Comparison of ENCODE assay signal across 17 cellular contexts in the genomic region with DNA sequence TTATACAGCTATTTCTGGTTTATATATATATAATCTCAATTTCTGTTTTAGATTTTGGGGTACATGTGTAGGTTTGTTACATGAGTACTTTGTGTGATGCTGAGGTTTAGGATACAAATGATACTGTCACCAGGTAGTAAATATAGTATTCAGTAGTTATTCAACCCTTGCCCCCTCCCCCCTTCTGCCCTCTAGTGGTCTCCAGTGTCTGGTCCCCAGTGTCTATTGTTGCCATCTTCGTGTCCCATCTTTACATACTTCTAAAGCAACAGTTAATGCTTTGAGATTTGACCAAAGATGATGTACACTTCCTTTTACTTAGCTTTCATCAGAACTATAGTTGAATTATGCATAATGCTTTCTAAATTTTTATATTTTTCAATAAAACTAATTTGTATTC.
DNase-seq lines count a peak whose midpoint lies in the region; ATAC-seq and TF ChIP-seq lines count a peak whose summit lies in the region.
"Had no signal": no experiment of that assay in that cellular context is flagged by ENCODE, and none has a peak within 500 bp of the region (broad histone marks: within the 10 kb centered on the region; RNA-seq: fewer than 3 reads in every experiment).

No MANE protein-coding gene starts in this region.

- H3K27ac ChIP-seq in mammary epithelial cell (ENCODE audit: insufficient read depth, low read depth, low read length) (no peak overlapping the region), suprapubic skin (no peak overlapping the region)
- H3K27ac ChIP-seq: gastroesophageal sphincter, upper lobe of left lung had no signal

- H3K36me3 Mint-ChIP-seq in MCF 10A (ENCODE audit: insufficient read depth, unreplicated experiment) (no peaks in the 10 kb centered on the region), chondrocyte (ENCODE audit: low read depth) (no peaks in the 10 kb centered on the region), type B pancreatic cell (no peaks in the 10 kb centered on the region)
- H3K36me3 Mint-ChIP-seq: activated CD4-positive, alpha-beta memory T cell treated with anti-CD3 and anti-CD28 coated beads for 36 hours; IgD-negative memory B cell; stimulated activated naive B cell treated with anti-CD40 and anti-IgM and Interleukin-4, amounts not matched to agents 10 μg/mL and 1 μg/mL and 100 μg/mL, for 72 hours had no signal

- no peak overlapping the region for H3K27ac Mint-ChIP-seq in MCF 10A (ENCODE audit: low read depth, unreplicated experiment)
- H3K27ac Mint-ChIP-seq in chondrocyte (ENCODE audit: unreplicated experiment), result no peak overlapping the region
- no peak overlapping the region for H3K27ac Mint-ChIP-seq in type B pancreatic cell
- H3K27ac Mint-ChIP-seq: activated CD4-positive, alpha-beta memory T cell treated with anti-CD3 and anti-CD28 coated beads for 36 hours; IgD-negative memory B cell; mesothelial cell of epicardium; stimulated activated naive B cell treated with anti-CD40 and anti-IgM and Interleukin-4, amounts not matched to agents 10 μg/mL and 1 μg/mL and 100 μg/mL, for 72 hours had no signal

- no peak for TF ChIP-seq EP300 in suprapubic skin (IDR thresholded peaks at IDR 0.05)

- no peaks in the 10 kb centered on the region for H3K36me3 ChIP-seq in mammary epithelial cell (ENCODE audit: insufficient read depth, low read length)
- no peaks in the 10 kb centered on the region for H3K36me3 ChIP-seq in suprapubic skin
- H3K36me3 ChIP-seq: gastroesophageal sphincter, upper lobe of left lung had no signal

- intact Hi-C loops in MCF 10A (cut with micrococcal nuclease), result no loop called here
- intact Hi-C loops in mammary epithelial cell (cut with micrococcal nuclease), result no loop called here

- no TSS peak for BruUV-seq in MCF 10A (replicated peaks; lab: Mats Ljungman, UMichigan)
- no TSS peak for BruUV-seq in mammary epithelial cell (replicated peaks; lab: Mats Ljungman, UMichigan)

- no peak overlapping the region for H2AFZ ChIP-seq in mammary epithelial cell (ENCODE audit: low read depth, low read length)

- no peak overlapping the region for H3K9ac ChIP-seq in mammary epithelial cell (ENCODE audit: insufficient read depth, low read length)

- H3K4me3 Mint-ChIP-seq in MCF 10A (ENCODE audit: unreplicated experiment) (no peak overlapping the region), chondrocyte (ENCODE audit: unreplicated experiment) (no peak overlapping the region), type B pancreatic cell (no peak overlapping the region)
- H3K4me3 Mint-ChIP-seq: activated CD4-positive, alpha-beta memory T cell treated with anti-CD3 and anti-CD28 coated beads for 36 hours; IgD-negative memory B cell; mesothelial cell of epicardium; stimulated activated naive B cell treated with anti-CD40 and anti-IgM and Interleukin-4, amounts not matched to agents 10 μg/mL and 1 μg/mL and 100 μg/mL, for 72 hours had no signal

- peak; percentile 5 for DNase-seq in MCF 10A (ENCODE audit: unreplicated experiment)
- DNase-seq in mammary epithelial cell, result no peak
- DNase-seq in NCI-H748 (lab: John Stamatoyannopoulos, UW; ENCODE audit: unreplicated experiment), result peak; percentile 36
- no peak for DNase-seq in chondrocyte (ENCODE audit: low spot score)
- no peak for DNase-seq in type B pancreatic cell (ENCODE audit: extremely low spot score, unreplicated experiment)
- DNase-seq in suprapubic skin (ENCODE audit: low spot score in 2 of 2), result no peak
- no peak for DNase-seq in NOMO-1 (lab: John Stamatoyannopoulos, UW; ENCODE audit: unreplicated experiment in 2 of 2)
- DNase-seq: activated CD4-positive, alpha-beta memory T cell treated with anti-CD3 and anti-CD28 coated beads for 36 hours; GOT3; NCI-H1436; Right ventricle myocardium superior; stimulated activated naive B cell treated with anti-CD40 and anti-IgM and Interleukin-4, amounts not matched to agents 10 μg/mL and 1 μg/mL and 100 μg/mL, for 72 hours; upper lobe of left lung had no signal

- in situ Hi-C loops in mammary epithelial cell (cut with MboI; ENCODE audit: low sequenced_read_pairs in 2 of 2), result no loop called here

- H3K79me2 ChIP-seq in mammary epithelial cell (ENCODE audit: insufficient read depth, low read length), result no peaks in the 10 kb centered on the region

- TF ChIP-seq POLR2A in suprapubic skin (IDR thresholded peaks at IDR 0.05), result no peak

- dilution Hi-C loops in mammary epithelial cell (cut with HindIII; ENCODE audit: low sequenced_read_pairs), result no loop called here

- H3K9me3 ChIP-seq in mammary epithelial cell (replicated peaks; ENCODE audit: insufficient read depth, low read length), result peaks cover 2% of the 10 kb centered on the region
- H3K9me3 ChIP-seq in suprapubic skin, result no peaks in the 10 kb centered on the region
- H3K9me3 ChIP-seq: gastroesophageal sphincter, upper lobe of left lung had no signal

- CTCF ChIA-PET in MCF 10A (lab: Yijun Ruan, JAX), result interaction anchor here (0.6 to 0.7 kb wide), 3 partner anchors 26 to 882 kb away, joined by 3 to 4 read pairs (median 3); no protein-coding TSS in a partner anchor
- CTCF ChIA-PET in mammary epithelial cell (lab: Charles Lee; ENCODE audit: low non-redundant PET), result no interaction called here

- H3K27me3 ChIP-seq in mammary epithelial cell (ENCODE audit: insufficient read depth, low read length) (no peaks in the 10 kb centered on the region), suprapubic skin (no peaks in the 10 kb centered on the region)
- H3K27me3 ChIP-seq: gastroesophageal sphincter, upper lobe of left lung had no signal

- TF ChIP-seq CTCF in MCF 10A (IDR thresholded peaks at IDR 0.05; ENCODE audit: unreplicated experiment) (peak; percentile 34), mammary epithelial cell (conservative IDR thresholded peaks at IDR 0.05 in 1 of 2, IDR thresholded peaks at IDR 0.05 in 1 of 2; ENCODE audit: extremely low read depth in 1 of 2, insufficient read depth in 1 of 2, low read depth in 1 of 2, low read length in 2 of 2) (no peak), chondrocyte (IDR thresholded peaks at IDR 0.05) (peak; percentile 49), type B pancreatic cell (conservative IDR thresholded peaks at IDR 0.05) (peak; percentile 67), suprapubic skin (IDR thresholded peaks at IDR 0.05) (no peak)

- H3K4me3 ChIP-seq in mammary epithelial cell (replicated peaks in 1 of 3; ENCODE audit: insufficient read depth in 1 of 3, low read depth in 2 of 3, low read length in 3 of 3) (no peak overlapping the region), suprapubic skin (no peak overlapping the region)
- H3K4me3 ChIP-seq: gastroesophageal sphincter, upper lobe of left lung had no signal

- no peak for ATAC-seq in HG02642 (IDR thresholded peaks at IDR 0.05; ENCODE audit: poor library complexity, unreplicated experiment)
- ATAC-seq: gastroesophageal sphincter; stimulated activated naive B cell treated with anti-CD40 and anti-IgM and Interleukin-4, amounts not matched to agents 10 μg/mL and 1 μg/mL and 100 μg/mL, for 72 hours had no signal

- H3K27me3 Mint-ChIP-seq in MCF 10A (ENCODE audit: insufficient read depth, unreplicated experiment), result peaks cover 10% of the 10 kb centered on the region
- H3K27me3 Mint-ChIP-seq in chondrocyte (ENCODE audit: low read depth), result no peaks in the 10 kb centered on the region
- H3K27me3 Mint-ChIP-seq in type B pancreatic cell, result no peaks in the 10 kb centered on the region
- H3K27me3 Mint-ChIP-seq: activated CD4-positive, alpha-beta memory T cell treated with anti-CD3 and anti-CD28 coated beads for 36 hours; IgD-negative memory B cell; stimulated activated naive B cell treated with anti-CD40 and anti-IgM and Interleukin-4, amounts not matched to agents 10 μg/mL and 1 μg/mL and 100 μg/mL, for 72 hours had no signal

- no peak overlapping the region for H3K4me2 ChIP-seq in mammary epithelial cell (ENCODE audit: insufficient read depth, low read depth, low read length)

- H4K20me1 ChIP-seq in mammary epithelial cell (ENCODE audit: insufficient read depth, low read length), result no peaks in the 10 kb centered on the region

- H3K4me1 Mint-ChIP-seq in MCF 10A (ENCODE audit: insufficient read depth, unreplicated experiment) (no peaks in the 10 kb centered on the region), chondrocyte (ENCODE audit: low read depth) (no peaks in the 10 kb centered on the region), type B pancreatic cell (ENCODE audit: unreplicated experiment) (no peaks in the 10 kb centered on the region)
- H3K4me1 Mint-ChIP-seq: IgD-negative memory B cell; mesothelial cell of epicardium; stimulated activated naive B cell treated with anti-CD40 and anti-IgM and Interleukin-4, amounts not matched to agents 10 μg/mL and 1 μg/mL and 100 μg/mL, for 72 hours had no signal

- H3K9me3 Mint-ChIP-seq in MCF 10A (ENCODE audit: unreplicated experiment), result no peaks in the 10 kb centered on the region
- H3K9me3 Mint-ChIP-seq in chondrocyte (ENCODE audit: low read depth), result peaks cover 8% of the 10 kb centered on the region
- H3K9me3 Mint-ChIP-seq in type B pancreatic cell, result no peaks in the 10 kb centered on the region

- no peaks in the 10 kb centered on the region for H3K4me1 ChIP-seq in mammary epithelial cell (ENCODE audit: insufficient read depth, low read length)
- no peaks in the 10 kb centered on the region for H3K4me1 ChIP-seq in suprapubic skin
- H3K4me1 ChIP-seq: gastroesophageal sphincter, upper lobe of left lung had no signal

- WGBS in mammary epithelial cell (ENCODE audit: low coverage, missing lambda C conversion rate), result 27% methylated on average over 1 of the region's 1 CpG
- WGBS in suprapubic skin, result 82% methylated on average over 1 of the region's 1 CpG

- POLR2A ChIA-PET in MCF 10A (lab: Yijun Ruan, JAX), result no interaction called here

Comparison
In these comparisons a context has a peak if more than half of its experiments do, and no peak if none do; other contexts are left out.
1. DNase-seq: peak in MCF 10A (single experiment) and NCI-H748 (single experiment); none in mammary epithelial cell (single experiment), chondrocyte (single experiment), type B pancreatic cell (single experiment), suprapubic skin (0 of 2) and NOMO-1 (0 of 2).
2. CTCF ChIP-seq: peak in MCF 10A (single experiment), chondrocyte (single experiment) and type B pancreatic cell (single experiment); none in mammary epithelial cell (0 of 2) and suprapubic skin (0 of 2).